In genomic region chr19:30074741-30075460, GRCh38 we compare ENCODE assay signal across 20 cellular contexts.
DNase-seq lines count a peak whose midpoint lies in the region; ATAC-seq and TF ChIP-seq lines count a peak whose summit lies in the region.
"Had no signal": no experiment of that assay in that cellular context is flagged by ENCODE, and none has a peak within 500 bp of the region (broad histone marks: within the 10 kb centered on the region; RNA-seq: fewer than 3 reads in every experiment).

No MANE protein-coding gene starts in this region.

- no peaks in the 10 kb centered on the region for H3K9me3 Mint-ChIP-seq in activated T-cell treated with anti-CD3 and anti-CD28 coated beads, Interleukin-2, amount 50 U/mL, for 4 hours
- H3K9me3 Mint-ChIP-seq: CD4-positive, alpha-beta memory T cell had no signal

- H3K36me3 Mint-ChIP-seq in activated T-cell treated with anti-CD3 and anti-CD28 coated beads, Interleukin-2, amount 50 U/mL, for 4 hours (ENCODE audit: insufficient read depth): no peaks in the 10 kb centered on the region
- H3K36me3 Mint-ChIP-seq: CD4-positive, alpha-beta memory T cell had no signal

- no peak overlapping the region for H3K4me3 ChIP-seq in astrocyte of the cerebellum (ENCODE audit: low read depth, low read length)
- H3K4me3 ChIP-seq: Peyer's patch had no signal

- TF ChIP-seq CTCF in astrocyte of the cerebellum (IDR thresholded peaks at IDR 0.05; ENCODE audit: low read depth, low read length, missing control alignments): no peak

- no peak for ATAC-seq in activated T-cell treated with anti-CD3 and anti-CD28 coated beads, Interleukin-2, amount 50 U/mL, for 4 hours
- ATAC-seq in sciatic nerve: no peak

- no peak overlapping the region for H3K4me3 Mint-ChIP-seq in activated T-cell treated with anti-CD3 and anti-CD28 coated beads, Interleukin-2, amount 50 U/mL, for 4 hours
- H3K4me3 Mint-ChIP-seq: CD4-positive, alpha-beta memory T cell had no signal

- intact Hi-C loops in sciatic nerve (cut with DNase I): no loop called here

- peaks cover 9% of the 10 kb centered on the region for H3K27me3 Mint-ChIP-seq in activated T-cell treated with anti-CD3 and anti-CD28 coated beads, Interleukin-2, amount 50 U/mL, for 4 hours (ENCODE audit: low read depth)

- no peaks in the 10 kb centered on the region for H3K4me1 Mint-ChIP-seq in activated T-cell treated with anti-CD3 and anti-CD28 coated beads, Interleukin-2, amount 50 U/mL, for 4 hours (ENCODE audit: low read depth)
- H3K4me1 Mint-ChIP-seq: CD4-positive, alpha-beta memory T cell had no signal

- DNase-seq in activated T-cell treated with anti-CD3 and anti-CD28 coated beads, Interleukin-2, amount 50 U/mL, for 1 hour: peak; percentile 1
- DNase-seq in activated T-cell treated with anti-CD3 and anti-CD28 coated beads, Interleukin-2, amount 50 U/mL, for 4 hours: no peak
- DNase-seq in astrocyte of the cerebellum (ENCODE audit: low read depth) (peak; percentile 16), mesenteric fat pad (ENCODE audit: low spot score) (peak; percentile 85), medulla oblongata (ENCODE audit: extremely low spot score) (no peak), mucosa of gallbladder (ENCODE audit: low spot score) (no peak), NCI-H2227 treated with DMSO at 0.1 percent for 48 hours (lab: John Stamatoyannopoulos, UW) (no peak), sciatic nerve (ENCODE audit: low spot score) (no peak)
- DNase-seq: BE2C; Calu3; CD4-positive, alpha-beta memory T cell; DMS79; HCEC 1CT; KBM-7; NCI-H1436; NCI-H2081; NCI-H524 treated with DMSO at 0.1 percent for 48 hours; SHP77; SK-N-SH had no signal

- in situ Hi-C loops in astrocyte of the cerebellum (cut with HindIII; ENCODE audit: low sequenced_read_pairs): no loop called here

Comparison
In these comparisons a context has a peak if more than half of its experiments do, and no peak if none do; other contexts are left out.
1. DNase-seq: peak in activated T-cell treated with anti-CD3 and anti-CD28 coated beads, Interleukin-2, amount 50 U/mL, for 1 hour (single experiment), astrocyte of the cerebellum (single experiment) and mesenteric fat pad (single experiment); none in activated T-cell treated with anti-CD3 and anti-CD28 coated beads, Interleukin-2, amount 50 U/mL, for 4 hours (single experiment), medulla oblongata (single experiment), mucosa of gallbladder (single experiment), NCI-H2227 treated with DMSO at 0.1 percent for 48 hours (single experiment) and sciatic nerve (single experiment).